Comparison of ENCODE assay signal across 8 cellular contexts in genomic region chr7:111090834-111091233, GRCh38. TPM values are rescaled to one million over a fixed set of nuclear protein-coding genes. Genes with fewer than 3 reads are reported as not detected.
A peak's percentile ranks its signal among the peaks of the same experiment; 100 is the strongest.
DNase-seq lines count a peak whose midpoint lies in the region; ATAC-seq and TF ChIP-seq lines count a peak whose summit lies in the region.

LRRN3 (plus strand) TSS chr7:111091127; CDS start chr7:111122773, 31,646 bp downstream.

- peak; percentile 86 for ATAC-seq in activated naive CD8-positive, alpha-beta T cell treated with anti-CD3 and anti-CD28 coated beads, Interleukin-2, amount 50 U/mL, for 24 hours
- ATAC-seq in GM21381 (IDR thresholded peaks at IDR 0.05; ENCODE audit: unreplicated experiment), result no peak
- no peak for ATAC-seq in GM19397 (IDR thresholded peaks at IDR 0.05; ENCODE audit: unreplicated experiment)

- peaks cover 77% of the 10 kb centered on the region for H3K4me1 Mint-ChIP-seq in activated naive CD8-positive, alpha-beta T cell treated with anti-CD3 and anti-CD28 coated beads, Interleukin-2, amount 50 U/mL, for 24 hours

- H3K4me1 ChIP-seq in right atrium auricular region, result peaks cover 0 to 9% of the 10 kb centered on the region in 2 donors
- H3K4me1 ChIP-seq in skeletal muscle satellite cell (ENCODE audit: control insufficient read depth, insufficient read depth, low read length), result no peaks in the 10 kb centered on the region

- DNase-seq in DMS 273 (lab: John Stamatoyannopoulos, UW; ENCODE audit: unreplicated experiment) (peak; percentile 91), NCI-H510A (lab: John Stamatoyannopoulos, UW) (peak; percentile 10), right atrium auricular region (ENCODE audit: low spot score) (no peak), GM10266 (ENCODE audit: extremely low spot score) (no peak)
- DNase-seq in activated naive CD8-positive, alpha-beta T cell treated with anti-CD3 and anti-CD28 coated beads, Interleukin-2, amount 50 U/mL, for 24 hours, result peak; percentile 64

- H3K36me3 ChIP-seq in right atrium auricular region (no peaks in the 10 kb centered on the region), skeletal muscle satellite cell (ENCODE audit: insufficient read depth, low read length) (no peaks in the 10 kb centered on the region)

- no peak within 1 kb of the TSS for H3K9ac ChIP-seq in skeletal muscle satellite cell (ENCODE audit: low read depth, low read length)

- H3K27ac Mint-ChIP-seq in activated naive CD8-positive, alpha-beta T cell treated with anti-CD3 and anti-CD28 coated beads, Interleukin-2, amount 50 U/mL, for 24 hours, result peak within 1 kb of the TSS; percentile 89

- H3K27me3 ChIP-seq in right atrium auricular region, result no peaks in the 10 kb centered on the region
- no peaks in the 10 kb centered on the region for H3K27me3 ChIP-seq in skeletal muscle satellite cell (ENCODE audit: control insufficient read depth, insufficient read depth, low read length)

- H3K9me3 ChIP-seq in right atrium auricular region (no peaks in the 10 kb centered on the region), skeletal muscle satellite cell (replicated peaks; ENCODE audit: low read length) (no peaks in the 10 kb centered on the region)

- H3K4me3 Mint-ChIP-seq in activated naive CD8-positive, alpha-beta T cell treated with anti-CD3 and anti-CD28 coated beads, Interleukin-2, amount 50 U/mL, for 24 hours, result peak within 1 kb of the TSS; percentile 91

- H3K4me3 ChIP-seq in right atrium auricular region, result peak within 1 kb of the TSS; percentile 48 to 55
- no peak within 1 kb of the TSS for H3K4me3 ChIP-seq in skeletal muscle satellite cell (ENCODE audit: low read length)

- H3K27me3 Mint-ChIP-seq in activated naive CD8-positive, alpha-beta T cell treated with anti-CD3 and anti-CD28 coated beads, Interleukin-2, amount 50 U/mL, for 24 hours, result no peaks in the 10 kb centered on the region

- TF ChIP-seq CTCF in right atrium auricular region (IDR thresholded peaks at IDR 0.05) (no peak), GM10266 (IDR thresholded peaks at IDR 0.05; ENCODE audit: control insufficient read depth, insufficient read depth, low read depth, missing control alignments) (no peak)

- peak within 1 kb of the TSS; percentile 24 to 70 for H3K27ac ChIP-seq in right atrium auricular region

- peaks cover 46% of the 10 kb centered on the region for H3K36me3 Mint-ChIP-seq in activated naive CD8-positive, alpha-beta T cell treated with anti-CD3 and anti-CD28 coated beads, Interleukin-2, amount 50 U/mL, for 24 hours (ENCODE audit: low read depth)

- no peaks in the 10 kb centered on the region for H3K9me3 Mint-ChIP-seq in activated naive CD8-positive, alpha-beta T cell treated with anti-CD3 and anti-CD28 coated beads, Interleukin-2, amount 50 U/mL, for 24 hours

- peak within 1 kb of the TSS; percentile 43 for H3K4me2 ChIP-seq in skeletal muscle satellite cell (ENCODE audit: low read length)

RNA-seq across cellular contexts. Expression of gene LRRN3, which starts in this region (rescaled TPM):
- 10 to 100 TPM in 1 of 2 donors, 1 to 10 TPM in 1; 6.6 to 66.7 TPM for total RNA-seq in right atrium auricular region
- 0.66 TPM in 1 of 2 replicates, not detected in the other for total RNA-seq in skeletal muscle satellite cell (2012; rRNA removed)

Comparison
In these comparisons a context has a peak if more than half of its experiments do, and no peak if none do; other contexts are left out.
1. DNase-seq: peak in DMS 273 (single experiment), NCI-H510A (single experiment) and activated naive CD8-positive, alpha-beta T cell treated with anti-CD3 and anti-CD28 coated beads, Interleukin-2, amount 50 U/mL, for 24 hours (single experiment); none in right atrium auricular region (single experiment) and GM10266 (single experiment).